Comparison of ENCODE assay signal across 8 cellular contexts in genomic region chr22:24555160-24555495, GRCh38. TPM values are rescaled to one million over a fixed set of nuclear protein-coding genes. Genes with fewer than 3 reads are reported as not detected.
A peak's percentile ranks its signal among the peaks of the same experiment; 100 is the strongest.
DNase-seq lines count a peak whose midpoint lies in the region; ATAC-seq and TF ChIP-seq lines count a peak whose summit lies in the region.

No MANE protein-coding gene starts in this region.

- H3K4me1 ChIP-seq in right atrium auricular region (peaks cover 0 to 69% of the 10 kb centered on the region in 2 donors), psoas muscle (peaks cover 61% of the 10 kb centered on the region), uterus (peaks cover 5 to 14% of the 10 kb centered on the region in 2 donors)

- in situ Hi-C loops in GM13977 (cut with MboI; ENCODE audit: low pct_unique_long_range_greater_than_20kb, low sequenced_read_pairs, unreplicated experiment), result no loop called here

- intact Hi-C loops in psoas muscle (cut with DNase I) (loop anchor here in 1 of 2 donors (10.0 kb wide), 1 partner anchor 640 kb away; no protein-coding TSS in a partner anchor), uterus (cut with DNase I; ENCODE audit: low total_unique reads) (no loop called here)

- peak; percentile 63 for ATAC-seq in HG02884 (IDR thresholded peaks at IDR 0.05; ENCODE audit: unreplicated experiment)
- ATAC-seq in psoas muscle, result peak; percentile 88 to 92 (median 90)

- H3K36me3 ChIP-seq in right atrium auricular region, result peaks cover 25% of the 10 kb centered on the region
- H3K36me3 ChIP-seq in psoas muscle (ENCODE audit: insufficient read depth in 1 of 2, low read depth in 1 of 2), result peaks cover 6 to 32% of the 10 kb centered on the region in 2 donors
- no peaks in the 10 kb centered on the region for H3K36me3 ChIP-seq in uterus

- TF ChIP-seq CTCF in GM13977 (IDR thresholded peaks at IDR 0.05; ENCODE audit: extremely low read depth, insufficient read depth, missing control alignments), result no peak
- no peak for TF ChIP-seq CTCF in right atrium auricular region (IDR thresholded peaks at IDR 0.05)
- no peak for TF ChIP-seq CTCF in psoas muscle (IDR thresholded peaks at IDR 0.05)
- no peak for TF ChIP-seq CTCF in uterus (IDR thresholded peaks at IDR 0.05)

- H3K27me3 ChIP-seq in right atrium auricular region (no peaks in the 10 kb centered on the region), psoas muscle (ENCODE audit: insufficient read depth in 3 of 3, low read length in 2 of 3) (no peaks in the 10 kb centered on the region), uterus (no peaks in the 10 kb centered on the region)

- TF ChIP-seq POLR2A in uterus (IDR thresholded peaks at IDR 0.05), result no peak

- 0 to 1% (median 0%) methylated on average over 18 to 25 of the region's 25 CpGs for WGBS in psoas muscle, 3 donors

- H3K9me3 ChIP-seq in right atrium auricular region (no peaks in the 10 kb centered on the region), psoas muscle (no peaks in the 10 kb centered on the region), uterus (no peaks in the 10 kb centered on the region)

- DNase-seq in GM13977 (ENCODE audit: low spot score) (peak; percentile 99), NCI-H1694 (lab: John Stamatoyannopoulos, UW) (peak; percentile 95), T-helper 2 cell (peak; percentile 96 to 100 (median 99)), anterior cingulate cortex (lab: John Stamatoyannopoulos, UW) (peak; percentile 93 to 100 (median 99)), right atrium auricular region (ENCODE audit: low spot score) (peak; percentile 100), psoas muscle (peak; percentile 100), uterus (peak; percentile 100)

- peak overlapping the region; percentile 96 to 99 for H3K27ac ChIP-seq in right atrium auricular region
- peak overlapping the region; percentile 95 for H3K27ac ChIP-seq in psoas muscle
- peak overlapping the region; percentile 98 to 99 for H3K27ac ChIP-seq in uterus

- H3K4me3 ChIP-seq in right atrium auricular region (peak overlapping the region; percentile 76 to 94), psoas muscle (peak overlapping the region; percentile 87), uterus (peak overlapping the region; percentile 83 to 88)

RNA-seq across cellular contexts. Expression of gene GUCD1, which starts 0.2 kb away (rescaled TPM):
- total RNA-seq in right atrium auricular region (100 to 1,000 TPM; 132 to 147 TPM), psoas muscle (100 to 1,000 TPM; 114 to 232 (median 181) TPM), uterus (10 to 100 TPM; 26.4 to 68.2 (median 44.9) TPM)
- 100 to 1,000 TPM; 137 to 180 (median 151) TPM for polyA plus RNA-seq in psoas muscle

RNA-seq across cellular contexts. Expression of gene SNRPD3, which starts 0.7 kb away (rescaled TPM):
- 100 to 1,000 TPM; 100 to 125 TPM for total RNA-seq in right atrium auricular region
- total RNA-seq in psoas muscle, result 10 to 100 TPM; 68.8 to 90.5 (median 75.8) TPM
- 100 to 1,000 TPM in 2 of 3 donors, 10 to 100 TPM in 1; 82.7 to 129 (median 110) TPM for polyA plus RNA-seq in psoas muscle
- 100 to 1,000 TPM in 2 of 4 donors, 10 to 100 TPM in 2; 42.6 to 189 (median 85.1) TPM for total RNA-seq in uterus

RNA-seq across cellular contexts. Expression of gene LRRC75B, which starts 37.7 kb away (rescaled TPM):
- total RNA-seq in right atrium auricular region (1 to 10 TPM; 3.0 to 7.5 TPM), psoas muscle (1 to 10 TPM in 3 of 4 donors, under 1 TPM in 1; 0.93 to 4.1 (median 2.7) TPM), uterus (10 to 100 TPM in 2 of 4 donors, 1 to 10 TPM in 1, under 1 TPM in 1; 0.88 to 16.2 (median 8.2) TPM)
- 1 to 10 TPM in 2 of 3 donors, under 1 TPM in 1; 0.99 to 3.9 (median 2.0) TPM for polyA plus RNA-seq in psoas muscle

RNA-seq across cellular contexts. Expression of gene GGT1, which starts 47.9 kb away (rescaled TPM):
- 1 to 10 TPM in 1 of 2 donors, under 1 TPM in 1; 0.98 to 1.7 TPM for total RNA-seq in right atrium auricular region
- 1 to 10 TPM in 2 of 4 donors, under 1 TPM in 2; 0.71 to 2.6 (median 1.7) TPM for total RNA-seq in psoas muscle
- polyA plus RNA-seq in psoas muscle, result 1 to 10 TPM in 1 of 3 donors, under 1 TPM in 2; 0.52 to 1.3 (median 0.97) TPM
- total RNA-seq in uterus, result 1 to 10 TPM in 2 of 4 donors, not detected in 2; 4.1 to 9.6 TPM

RNA-seq across cellular contexts. Expression of gene UPB1, which starts 60.0 kb away (rescaled TPM):
- 1 to 10 TPM; 1.7 to 2.4 TPM for total RNA-seq in right atrium auricular region
- under 1 TPM; 0.07 to 0.82 (median 0.19) TPM for total RNA-seq in psoas muscle
- under 1 TPM; 0.11 to 0.21 (median 0.18) TPM for polyA plus RNA-seq in psoas muscle
- 1 to 10 TPM in 1 of 4 donors, under 1 TPM in 1, not detected in 2; 0.83 to 2.7 TPM for total RNA-seq in uterus

Comparison
In these comparisons a context has a peak if more than half of its experiments do, and no peak if none do; other contexts are left out.
1. Peak in every context shown above with its lines: DNase-seq, ATAC-seq, H3K4me3 ChIP-seq and H3K27ac ChIP-seq.